ENCODE assay signal across 1 cellular context in genomic region chr7:30917216-30917893, GRCh38.
TF ChIP-seq lines count a peak whose summit lies in the region.

No MANE protein-coding gene starts in this region.

TF ChIP-seq in HepG2, 621 proteins besides CTCF, POLR2A, EP300 and RAD21:
- TF ChIP-seq, protein P1, sequence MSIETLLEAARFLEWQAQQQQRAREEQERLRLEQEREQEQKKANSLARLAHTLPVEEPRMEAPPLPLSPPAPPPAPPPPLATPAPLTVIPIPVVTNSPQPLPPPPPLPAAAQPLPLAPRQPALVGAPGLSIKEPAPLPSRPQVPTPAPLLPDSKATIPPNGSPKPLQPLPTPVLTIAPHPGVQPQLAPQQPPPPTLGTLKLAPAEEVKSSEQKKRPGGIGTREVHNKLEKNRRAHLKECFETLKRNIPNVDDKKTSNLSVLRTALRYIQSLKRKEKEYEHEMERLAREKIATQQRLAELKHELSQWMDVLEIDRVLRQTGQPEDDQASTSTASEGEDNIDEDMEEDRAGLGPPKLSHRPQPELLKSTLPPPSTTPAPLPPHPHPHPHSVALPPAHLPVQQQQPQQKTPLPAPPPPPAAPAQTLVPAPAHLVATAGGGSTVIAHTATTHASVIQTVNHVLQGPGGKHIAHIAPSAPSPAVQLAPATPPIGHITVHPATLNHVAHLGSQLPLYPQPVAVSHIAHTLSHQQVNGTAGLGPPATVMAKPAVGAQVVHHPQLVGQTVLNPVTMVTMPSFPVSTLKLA (IDR thresholded peaks at IDR 0.05) = peak; percentile 80
- no peak for TF ChIP-seq ZNF530 (CRISPR knock-in tag; IDR thresholded peaks at IDR 0.05; ENCODE audit: low read depth)
- TF ChIP-seq KAT8 (CRISPR knock-in tag; IDR thresholded peaks at IDR 0.05) = no peak
